26 cellular contexts compared by ENCODE assay signal in genomic region chr18:5568416-5568815, GRCh38. TPM values are rescaled to one million over a fixed set of nuclear protein-coding genes. Genes with fewer than 3 reads are reported as not detected.
DNase-seq lines count a peak whose midpoint lies in the region; FAIRE-seq and TF ChIP-seq lines count a peak whose summit lies in the region.
"Had no signal": no experiment of that assay in that cellular context is flagged by ENCODE, and none has a peak within 500 bp of the region (broad histone marks: within the 10 kb centered on the region; RNA-seq: fewer than 3 reads in every experiment).

No MANE protein-coding gene starts in this region.

- H2BK20ac ChIP-seq in H1 (ENCODE audit: low read length), result no peak overlapping the region

- H3K18ac ChIP-seq in H1 (ENCODE audit: extremely low read depth, low read length) (no peak overlapping the region), trophoblast cell (ENCODE audit: low read length) (no peak overlapping the region)

- H3K56ac ChIP-seq in H1 (replicated peaks; ENCODE audit: insufficient read length, low read depth, low read length), result no peak overlapping the region

- no peak overlapping the region for H2AFZ ChIP-seq in H1 (ENCODE audit: low read length)
- H2AFZ ChIP-seq in trophoblast cell (ENCODE audit: insufficient read depth, low read length, poor library complexity), result no peak overlapping the region

- no peak overlapping the region for H3K4me3 ChIP-seq in H1 (ENCODE audit: extremely low read depth in 1 of 4, insufficient read depth in 2 of 4, low read depth in 3 of 4, low read length in 4 of 4)
- no peak overlapping the region for H3K4me3 ChIP-seq in trophoblast cell (ENCODE audit: low read depth, low read length)
- H3K4me3 ChIP-seq in effector memory CD4-positive, alpha-beta T cell (ENCODE audit: insufficient read depth, low read depth, low read length, poor library complexity, severe bottlenecking), result no peak overlapping the region
- H3K4me3 ChIP-seq: BLaER1, GM12878 had no signal

- H4K5ac ChIP-seq in H1 (ENCODE audit: insufficient read length, low read depth, low read length), result no peak overlapping the region

- 70% methylated on average over 3 of the region's 3 CpGs; no CpG with 5 or more reads in 1 of the 2 experiments for WGBS in H1 (ENCODE audit: extremely low coverage in 1 of 2, insufficient coverage in 1 of 2, insufficient read length in 1 of 2, insufficient replicate concordance in 2 of 2, low coverage in 1 of 2, low lambda C conversion rate in 2 of 2, missing lambda C conversion rate in 1 of 2), 2 experiments
- no CpG with 5 or more reads among the region's 3 CpGs for WGBS in trophoblast cell (ENCODE audit: extremely low coverage, insufficient coverage, insufficient read length)

- TF ChIP-seq CTCF in H1 (IDR thresholded peaks at IDR 0.05; ENCODE audit: control extremely low read depth in 1 of 3, insufficient read depth in 1 of 3, low read depth in 1 of 3, low read length in 3 of 3), result no peak

- DNase-seq in H1 (ENCODE audit: low read depth in 1 of 2, low spot score in 2 of 2) (no peak), trophoblast cell (peak; percentile 21 to 63), GOT3 (lab: John Stamatoyannopoulos, UW) (no peak)
- no peak for DNase-seq in effector memory CD4-positive, alpha-beta T cell
- DNase-seq in activated naive CD4-positive, alpha-beta T cell treated with anti-CD3 and anti-CD28 coated beads, Interleukin-2, amount 50 U/mL, for 16 hours, result no peak
- DNase-seq: 8988T; ACHN; BE2C; C1 segment of cervical spinal cord; CD4-positive, alpha-beta memory T cell; CD4-positive, CD25-positive, alpha-beta regulatory T cell; CD8-positive, alpha-beta memory T cell; COR-L47; DMS 273 treated with DMSO at 0.1 percent for 48 hours; DMS153; DMS53; DMS79; DND-41; EL; GDM1 had no signal

- H2BK15ac ChIP-seq in H1 (ENCODE audit: low read length), result no peak overlapping the region

- H2BK120ac ChIP-seq in H1 (replicated peaks; ENCODE audit: low read depth, low read length) (no peak overlapping the region), trophoblast cell (ENCODE audit: insufficient read depth, low read length, poor library complexity) (no peak overlapping the region)

- no peaks in the 10 kb centered on the region for H4K20me1 ChIP-seq in H1 (replicated peaks in 1 of 2; ENCODE audit: control insufficient read depth in 1 of 2, insufficient read depth in 2 of 2, low read length in 2 of 2)
- H4K20me1 ChIP-seq: BLaER1 had no signal

- H3K79me1 ChIP-seq in H1 (ENCODE audit: low read depth, low read length) (no peaks in the 10 kb centered on the region), trophoblast cell (ENCODE audit: low read length) (no peaks in the 10 kb centered on the region)

- no peak overlapping the region for H3K14ac ChIP-seq in H1 (ENCODE audit: insufficient read length)
- H3K14ac ChIP-seq in trophoblast cell (ENCODE audit: low read length), result no peak overlapping the region

- no peaks in the 10 kb centered on the region for H3K79me2 ChIP-seq in H1 (ENCODE audit: control insufficient read depth in 1 of 2, insufficient read depth in 2 of 2, low read length in 2 of 2)
- no peaks in the 10 kb centered on the region for H3K79me2 ChIP-seq in trophoblast cell (ENCODE audit: control insufficient read depth, insufficient read depth, low read length, poor library complexity)

- H2BK12ac ChIP-seq in H1 (ENCODE audit: low read depth, low read length), result peak overlapping the region; percentile 21; the same call in 1 of the 2 replicates
- H2BK12ac ChIP-seq in trophoblast cell (ENCODE audit: low read length), result no peak overlapping the region

- no peak for TF ChIP-seq RAD21 in H1 (IDR thresholded peaks at IDR 0.05 in 1 of 2, conservative IDR thresholded peaks at IDR 0.05 in 1 of 2; ENCODE audit: low read depth in 2 of 2, low read length in 2 of 2)

- CTCF ChIA-PET in H1 (lab: Charles Lee; ENCODE audit: partially characterized antibody), result interaction anchor here (1.0 kb wide), 1 partner anchor 9 kb away, joined by 3 read pairs; no protein-coding TSS in a partner anchor

- H4K8ac ChIP-seq in H1 (ENCODE audit: extremely low read depth, insufficient read depth, low read length), result no peak overlapping the region
- no peak overlapping the region for H4K8ac ChIP-seq in trophoblast cell (ENCODE audit: low read depth, low read length)

- H3K27ac ChIP-seq in H1 (ENCODE audit: low read depth, low read length) (no peak overlapping the region), trophoblast cell (ENCODE audit: low read depth, low read length) (no peak overlapping the region)
- no peak overlapping the region for H3K27ac ChIP-seq in effector memory CD4-positive, alpha-beta T cell (ENCODE audit: insufficient read depth, low read length, poor library complexity, severe bottlenecking)
- H3K27ac ChIP-seq: BLaER1 had no signal

- H3K4me2 ChIP-seq in H1 (ENCODE audit: insufficient read depth in 1 of 2, low read depth in 2 of 2, low read length in 2 of 2) (no peak overlapping the region), trophoblast cell (ENCODE audit: low read length) (no peak overlapping the region)
- H3K4me2 ChIP-seq: BLaER1 had no signal

- H3K9ac ChIP-seq in H1 (replicated peaks in 1 of 4; ENCODE audit: extremely low read depth in 1 of 4, low read depth in 3 of 4, low read length in 3 of 4) (no peak overlapping the region), trophoblast cell (ENCODE audit: low read length) (no peak overlapping the region)
- H3K9ac ChIP-seq: BLaER1 had no signal

- no peak for TF ChIP-seq EP300 in H1 (IDR thresholded peaks at IDR 0.05; ENCODE audit: borderline replicate concordance in 1 of 2, low read depth in 2 of 2, low read length in 2 of 2)

- H3K27me3 ChIP-seq in H1 (replicated peaks in 1 of 4; ENCODE audit: control insufficient read depth in 3 of 4, extremely low read depth in 1 of 4, insufficient read depth in 3 of 4, low read length in 3 of 4), result no peaks in the 10 kb centered on the region
- H3K27me3 ChIP-seq in trophoblast cell (ENCODE audit: insufficient read depth, low read length), result no peaks in the 10 kb centered on the region
- no peaks in the 10 kb centered on the region for H3K27me3 ChIP-seq in effector memory CD4-positive, alpha-beta T cell (replicated peaks; ENCODE audit: control insufficient read depth, insufficient read depth, low read length, poor library complexity, severe bottlenecking)
- H3K27me3 ChIP-seq: BE2C, BLaER1 had no signal

- no peak overlapping the region for H4K91ac ChIP-seq in H1 (replicated peaks; ENCODE audit: insufficient read length, low read length)
- H4K91ac ChIP-seq in trophoblast cell (ENCODE audit: low read depth, low read length), result no peak overlapping the region

- H3K4me1 ChIP-seq in H1 (replicated peaks in 1 of 4; ENCODE audit: control insufficient read depth in 3 of 4, insufficient read depth in 4 of 4, low read length in 3 of 4) (no peaks in the 10 kb centered on the region; a peak in 1 of 7 replicates), trophoblast cell (ENCODE audit: control insufficient read depth in 1 of 2, insufficient read depth in 2 of 2, low read length in 2 of 2) (peaks cover 0 to 2% of the 10 kb centered on the region in 2 experiments)
- no peaks in the 10 kb centered on the region for H3K4me1 ChIP-seq in effector memory CD4-positive, alpha-beta T cell (ENCODE audit: control insufficient read depth, insufficient read depth, low read length, poor library complexity, severe bottlenecking)
- H3K4me1 ChIP-seq: BE2C, BLaER1 had no signal

- no peak for TF ChIP-seq POLR2A in H1 (IDR thresholded peaks at IDR 0.05; ENCODE audit: control extremely low read depth in 1 of 2, low read depth in 2 of 2, low read length in 2 of 2)

- FAIRE-seq in H1 (lab: Jason Lieb, UNC), result no peak
- FAIRE-seq: A204.1, GM12878, GM12892, GM18507, GM19239 had no signal

- no peak overlapping the region for H2AK5ac ChIP-seq in H1 (ENCODE audit: low read depth, low read length)
- H2AK5ac ChIP-seq in trophoblast cell (ENCODE audit: low read length), result no peak overlapping the region

- H3K4ac ChIP-seq in H1 (replicated peaks; ENCODE audit: insufficient read length, low read depth, low read length) (no peak overlapping the region), trophoblast cell (ENCODE audit: low read depth, low read length) (no peak overlapping the region)

- H2BK5ac ChIP-seq in H1 (ENCODE audit: low read depth, low read length), result no peak overlapping the region
- H2BK5ac ChIP-seq in trophoblast cell (ENCODE audit: low read depth, low read length, poor library complexity), result no peak overlapping the region

- H3K36me3 ChIP-seq in H1 (ENCODE audit: control insufficient read depth in 2 of 4, insufficient read depth in 4 of 4, low read length in 3 of 4) (no peaks in the 10 kb centered on the region), trophoblast cell (ENCODE audit: control insufficient read depth in 1 of 2, insufficient read depth in 2 of 2, low read length in 2 of 2) (peaks cover 0 to 5% of the 10 kb centered on the region in 2 experiments)
- H3K36me3 ChIP-seq in effector memory CD4-positive, alpha-beta T cell (ENCODE audit: control insufficient read depth, insufficient read depth, low read length), result no peaks in the 10 kb centered on the region
- H3K36me3 ChIP-seq: BE2C, BLaER1 had no signal

- no peak overlapping the region for H3K23ac ChIP-seq in H1 (ENCODE audit: insufficient read length)
- no peak overlapping the region for H3K23ac ChIP-seq in trophoblast cell (ENCODE audit: low read length)

- no peaks in the 10 kb centered on the region for H3K23me2 ChIP-seq in H1 (ENCODE audit: low read depth, low read length)

- H3K9me3 ChIP-seq in H1 (ENCODE audit: insufficient read depth in 2 of 2, low read depth in 1 of 2, low read length in 1 of 2) (no peaks in the 10 kb centered on the region), trophoblast cell (ENCODE audit: insufficient read depth, low read depth, low read length) (no peaks in the 10 kb centered on the region)
- no peaks in the 10 kb centered on the region for H3K9me3 ChIP-seq in effector memory CD4-positive, alpha-beta T cell (ENCODE audit: control insufficient read depth, low read length)
- H3K9me3 ChIP-seq: BE2C, BLaER1 had no signal

- POLR2A ChIA-PET in H1 (lab: Charles Lee; ENCODE audit: partially characterized antibody), result no interaction called here

- H4K12ac ChIP-seq in trophoblast cell (ENCODE audit: low read depth, low read length), result no peak overlapping the region

TF ChIP-seq in H1, 55 proteins besides CTCF, POLR2A, EP300 and RAD21 (continues in another document):
- no peak for TF ChIP-seq SP2 (IDR thresholded peaks at IDR 0.05; ENCODE audit: low read length)
- TF ChIP-seq SIN3A (conservative IDR thresholded peaks at IDR 0.05 in 1 of 2, IDR thresholded peaks at IDR 0.05 in 1 of 2; ENCODE audit: low read depth in 1 of 2, low read length in 2 of 2), result no peak

RNA-seq across cellular contexts. Expression of gene EPB41L3, which starts 24.6 kb away (rescaled TPM):
- total RNA-seq in H1 (2021; fragmentation: NEBNext Ultra II Directional; extraction: Animal tissue kit (Norgen Biotek cat#: 25700)), result 12.8 and 16.1 TPM in 2 replicates
- polyA plus RNA-seq in H1 (2011; rRNA removed), result 7.8 and 7.9 TPM in 2 replicates
- polyA plus RNA-seq in H1 (2011; cell fraction: cytosol; rRNA removed), result 14.2 TPM
- 10.0 TPM for polyA plus RNA-seq in H1 (2011; cell fraction: nucleus; rRNA removed)
- 12.9 to 16.7 TPM (median 14.1 TPM) in 4 replicates for polyA plus RNA-seq in H1 (2012, experiment 1 of 2)
- polyA plus RNA-seq in H1 (2012, experiment 2 of 2), result 1.0 TPM
- 10.2 TPM for polyA plus RNA-seq in H1 (2013, experiment 1 of 2)
- polyA plus RNA-seq in H1 (2013, experiment 2 of 2), result 9.5 TPM
- 12.3 and 12.6 TPM in 2 replicates for polyA minus RNA-seq in H1 (2011; rRNA and poly(A)+ RNA removed)
- 9.1 TPM for polyA minus RNA-seq in H1 (2011; cell fraction: cytosol; rRNA and poly(A)+ RNA removed)
- 21.0 TPM for polyA minus RNA-seq in H1 (2011; cell fraction: nucleus; rRNA and poly(A)+ RNA removed)
- 312 and 318 TPM in 2 replicates for polyA plus RNA-seq in trophoblast cell (2013)
- polyA plus RNA-seq: CD4-positive, CD25-positive, alpha-beta regulatory T cell; CD8-positive, alpha-beta memory T cell had no signal

Comparison
In these comparisons a context has a peak if more than half of its experiments do, and no peak if none do; other contexts are left out.
1. DNase-seq: peak in trophoblast cell (2 of 2); none in H1 (0 of 2), effector memory CD4-positive, alpha-beta T cell (0 of 3), GOT3 (single experiment) and activated naive CD4-positive, alpha-beta T cell treated with anti-CD3 and anti-CD28 coated beads, Interleukin-2, amount 50 U/mL, for 16 hours (single experiment).